ENCODE assay signal across 1 cellular context in the genomic region with DNA sequence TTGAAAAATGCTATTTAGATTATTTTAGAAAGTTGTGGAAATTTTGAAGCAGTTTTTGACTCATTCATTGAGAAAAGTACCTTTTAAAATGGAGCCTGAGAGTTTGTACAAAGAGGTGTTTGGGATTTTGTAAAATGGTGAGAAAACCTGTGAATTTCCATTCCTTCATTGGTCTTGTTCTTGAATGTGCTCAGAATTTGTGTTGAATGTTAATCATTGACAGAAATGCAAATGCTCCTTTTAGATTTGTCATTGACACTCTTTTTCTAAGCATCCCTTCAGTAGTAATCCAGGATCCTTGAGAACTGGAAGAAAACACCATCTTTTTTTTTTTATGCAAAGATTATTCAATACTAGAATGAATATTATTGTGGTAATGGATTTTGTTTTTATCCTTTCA.
TF ChIP-seq lines count a peak whose summit lies in the region.

No MANE protein-coding gene starts in this region.

TF ChIP-seq in GM12878, 131 proteins besides CTCF, POLR2A, EP300 and RAD21 (continued from another document):
- TF ChIP-seq, protein P1, sequence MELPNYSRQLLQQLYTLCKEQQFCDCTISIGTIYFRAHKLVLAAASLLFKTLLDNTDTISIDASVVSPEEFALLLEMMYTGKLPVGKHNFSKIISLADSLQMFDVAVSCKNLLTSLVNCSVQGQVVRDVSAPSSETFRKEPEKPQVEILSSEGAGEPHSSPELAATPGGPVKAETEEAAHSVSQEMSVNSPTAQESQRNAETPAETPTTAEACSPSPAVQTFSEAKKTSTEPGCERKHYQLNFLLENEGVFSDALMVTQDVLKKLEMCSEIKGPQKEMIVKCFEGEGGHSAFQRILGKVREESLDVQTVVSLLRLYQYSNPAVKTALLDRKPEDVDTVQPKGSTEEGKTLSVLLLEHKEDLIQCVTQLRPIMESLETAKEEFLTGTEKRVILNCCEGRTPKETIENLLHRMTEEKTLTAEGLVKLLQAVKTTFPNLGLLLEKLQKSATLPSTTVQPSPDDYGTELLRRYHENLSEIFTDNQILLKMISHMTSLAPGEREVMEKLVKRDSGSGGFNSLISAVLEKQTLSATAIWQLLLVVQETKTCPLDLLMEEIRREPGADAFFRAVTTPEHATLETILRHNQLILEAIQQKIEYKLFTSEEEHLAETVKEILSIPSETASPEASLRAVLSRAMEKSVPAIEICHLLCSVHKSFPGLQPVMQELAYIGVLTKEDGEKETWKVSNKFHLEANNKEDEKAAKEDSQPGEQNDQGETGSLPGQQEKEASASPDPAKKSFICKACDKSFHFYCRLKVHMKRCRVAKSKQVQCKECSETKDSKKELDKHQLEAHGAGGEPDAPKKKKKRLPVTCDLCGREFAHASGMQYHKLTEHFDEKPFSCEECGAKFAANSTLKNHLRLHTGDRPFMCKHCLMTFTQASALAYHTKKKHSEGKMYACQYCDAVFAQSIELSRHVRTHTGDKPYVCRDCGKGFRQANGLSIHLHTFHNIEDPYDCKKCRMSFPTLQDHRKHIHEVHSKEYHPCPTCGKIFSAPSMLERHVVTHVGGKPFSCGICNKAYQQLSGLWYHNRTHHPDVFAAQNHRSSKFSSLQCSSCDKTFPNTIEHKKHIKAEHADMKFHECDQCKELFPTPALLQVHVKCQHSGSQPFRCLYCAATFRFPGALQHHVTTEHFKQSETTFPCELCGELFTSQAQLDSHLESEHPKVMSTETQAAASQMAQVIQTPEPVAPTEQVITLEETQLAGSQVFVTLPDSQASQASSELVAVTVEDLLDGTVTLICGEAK (IDR thresholded peaks at IDR 0.05; ENCODE audit: borderline replicate concordance) = peak; percentile 25; the same call in 1 of the 2 replicates
- TF ChIP-seq IKZF2 (IDR thresholded peaks at IDR 0.05) (peak in 1 of 2 experiments; percentile 20; a peak in 1 of 4 replicates), ATF7 (IDR thresholded peaks at IDR 0.05; ENCODE audit: low read depth) (peak; percentile 68; the same call in 1 of the 2 replicates), YY1 (IDR thresholded peaks at IDR 0.05; ENCODE audit: low read depth, low read length) (peak; percentile 32; the same call in 1 of the 2 replicates), ZNF217 (IDR thresholded peaks at IDR 0.05) (no peak), RAD51 (IDR thresholded peaks at IDR 0.05) (no peak), MEF2B (IDR thresholded peaks at IDR 0.05; ENCODE audit: partially characterized antibody, poor library complexity, severe bottlenecking) (peak; percentile 20), NBN (IDR thresholded peaks at IDR 0.05) (0 out of 2 replicates have a peak, but pooled peaks have one; percentile 4)
TF ChIP-seq in GM12878: peak in this region for 7.
